Comparison of ENCODE assay signal across 27 cellular contexts in the genomic region with DNA sequence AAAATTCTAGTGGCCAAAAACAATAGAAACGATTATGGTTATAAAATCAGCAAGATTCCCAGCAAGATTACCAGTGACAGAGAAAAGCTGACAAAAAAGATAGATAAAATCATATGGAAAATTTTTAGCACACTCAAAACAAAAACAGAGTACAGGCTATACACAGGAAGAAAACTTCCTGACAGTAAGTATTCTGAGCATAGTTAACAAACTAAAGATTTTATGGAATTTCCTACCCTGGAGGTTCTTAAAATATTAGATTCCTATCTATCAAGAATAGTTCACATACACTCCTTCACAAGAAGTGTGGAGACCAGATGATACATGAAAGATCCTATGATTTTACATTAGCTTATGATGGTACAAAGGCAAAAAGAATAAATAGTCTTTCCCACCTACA.
"Had no signal": no experiment of that assay in that cellular context is flagged by ENCODE, and none has a peak within 500 bp of the region (broad histone marks: within the 10 kb centered on the region; RNA-seq: fewer than 3 reads in every experiment).

No MANE protein-coding gene starts in this region.

- H3K4me3 Mint-ChIP-seq: activated B cell treated with CpG ODN at 0.5 μM for 24 hours; activated CD8-positive, alpha-beta T cell treated with anti-CD3 and anti-CD28 coated beads for 36 hours; activated naive CD4-positive, alpha-beta T cell treated with anti-CD3 and anti-CD28 coated beads, Interleukin-2, amount 50 U/mL, for 24 hours; activated naive CD8-positive, alpha-beta T cell treated with anti-CD3 and anti-CD28 coated beads, Interleukin-2, amount 50 U/mL, for 24 hours; dendritic cell treated with granulocyte-macrophage colony-stimulating factor and Interleukin-4, amounts not matched to agents 40 ng/mL and 50 ng/mL, for 4 days; memory B cell; T-cell; type B pancreatic cell had no signal

- ATAC-seq: activated CD8-positive, alpha-beta T cell treated with anti-CD3 and anti-CD28 coated beads for 36 hours; activated naive CD8-positive, alpha-beta T cell treated with anti-CD3 and anti-CD28 coated beads, Interleukin-2, amount 50 U/mL, for 24 hours; gastrocnemius medialis; left colon; naive thymus-derived CD8-positive, alpha-beta T cell; sciatic nerve; stimulated activated naive CD8-positive, alpha-beta T cell treated with anti-CD3 and anti-CD28 coated beads, Interleukin-15, Interleukin-2, amounts not matched to agents 100 U/mL and 50 U/mL, for 24 hours; T-cell had no signal

- H3K4me1 ChIP-seq: breast epithelium, testis, vagina had no signal

- H2AFZ ChIP-seq: hepatocyte had no signal

- H3K27me3 ChIP-seq: breast epithelium, gastrocnemius medialis, hepatocyte, testis, vagina had no signal

- H3K9me3 ChIP-seq: breast epithelium, gastrocnemius medialis, testis had no signal

- DNase-seq: activated B cell treated with CpG ODN at 0.5 μM for 24 hours; activated CD4-positive, alpha-beta T cell treated with anti-CD3 and anti-CD28 coated beads, Interleukin-2, amount 50 U/mL, for 1 hour; activated CD8-positive, alpha-beta T cell treated with anti-CD3 and anti-CD28 coated beads for 36 hours; activated naive CD8-positive, alpha-beta T cell treated with anti-CD3 and anti-CD28 coated beads, Interleukin-2, amount 50 U/mL, for 24 hours; activated T-cell treated with anti-CD3 and anti-CD28 coated beads, Interleukin-2, amount 50 U/mL, for 48 hours; amygdala; central memory CD4-positive, alpha-beta T cell; effector CD8-positive, alpha-beta T cell; gastrocnemius medialis; left colon; naive thymus-derived CD8-positive, alpha-beta T cell; stimulated activated CD4-positive, alpha-beta T cell treated with anti-CD3 and anti-CD28 coated beads, Interleukin-12 subunit alpha, Interleukin-12 subunit beta, amount 100 ng/mL, for 4 hours; stimulated activated CD4-positive, alpha-beta T cell treated with anti-CD3 and anti-CD28 coated beads, Interleukin-4, amount 100 ng/mL, for 1 hour; stimulated activated naive CD8-positive, alpha-beta T cell treated with anti-CD3 and anti-CD28 coated beads, Interleukin-15, Interleukin-2, amounts not matched to agents 100 U/mL and 50 U/mL, for 24 hours; T-cell; testis had no signal

- H3K27ac Mint-ChIP-seq: activated B cell treated with CpG ODN at 0.5 μM for 24 hours; activated CD8-positive, alpha-beta T cell treated with anti-CD3 and anti-CD28 coated beads for 36 hours; activated naive CD8-positive, alpha-beta T cell treated with anti-CD3 and anti-CD28 coated beads, Interleukin-2, amount 50 U/mL, for 24 hours; activated T-helper 2 cell treated with anti-CD3 and anti-CD28 coated beads, Interferon-gamma antibody, Interleukin-2, Interleukin-4, amounts not matched to agents 10 μg/mL and 5 μg/mL and 100 μg/mL, durations not matched to agents 14 hours and 24 hours and 36 hours; dendritic cell treated with granulocyte-macrophage colony-stimulating factor and Interleukin-4, amounts not matched to agents 40 ng/mL and 50 ng/mL, for 4 days; memory B cell; progenitor cell of endocrine pancreas; T-cell; type B pancreatic cell had no signal

- H3K36me3 ChIP-seq: breast epithelium, gastrocnemius medialis had no signal

- H3K27ac ChIP-seq: breast epithelium, gastrocnemius medialis, hepatocyte, skin epidermis, testis, vagina had no signal

- H3K4me2 ChIP-seq: hepatocyte had no signal

- H3K27me3 Mint-ChIP-seq: activated B cell treated with CpG ODN at 0.5 μM for 24 hours; activated CD8-positive, alpha-beta T cell treated with anti-CD3 and anti-CD28 coated beads for 36 hours; activated naive CD4-positive, alpha-beta T cell treated with anti-CD3 and anti-CD28 coated beads, Interleukin-2, amount 50 U/mL, for 24 hours; activated naive CD8-positive, alpha-beta T cell treated with anti-CD3 and anti-CD28 coated beads, Interleukin-2, amount 50 U/mL, for 24 hours; dendritic cell treated with granulocyte-macrophage colony-stimulating factor and Interleukin-4, amounts not matched to agents 40 ng/mL and 50 ng/mL, for 4 days; memory B cell; naive thymus-derived CD8-positive, alpha-beta T cell; progenitor cell of endocrine pancreas; T-cell; type B pancreatic cell had no signal

- H3K4me3 ChIP-seq: breast epithelium, gastrocnemius medialis, hepatocyte, skin epidermis, testis, vagina had no signal
